12 cellular contexts compared by ENCODE assay signal in genomic region chr22:16567617-16568424, GRCh38. TPM values are rescaled to one million over a fixed set of nuclear protein-coding genes. Genes with fewer than 3 reads are reported as not detected.
DNase-seq lines count a peak whose midpoint lies in the region; ATAC-seq, FAIRE-seq and TF ChIP-seq lines count a peak whose summit lies in the region.
"Not testable (repeated sequence)": the region's sequence is repeated elsewhere in the genome, so short reads cannot be mapped to it uniquely, and the experiment has no call there.
"Had no signal": no experiment of that assay in that cellular context is flagged by ENCODE, and none has a peak within 500 bp of the region (broad histone marks: within the 10 kb centered on the region; RNA-seq: fewer than 3 reads in every experiment).

No MANE protein-coding gene starts in this region.

- not testable (repeated sequence) for H3K9me3 Mint-ChIP-seq in chondrocyte (ENCODE audit: low read depth)

- not testable (repeated sequence) for H3K27ac ChIP-seq in RWPE2 (ENCODE audit: poor library complexity, severe bottlenecking); kidney (ENCODE audit: low read depth in 2 of 2, low read length in 2 of 2); trophoblast cell (ENCODE audit: low read depth, low read length); upper lobe of right lung

- H3K79me2 ChIP-seq in trophoblast cell (ENCODE audit: control insufficient read depth, insufficient read depth, low read length, poor library complexity), result not testable (repeated sequence)

- DNase-seq in RWPE2 (ENCODE audit: low spot score) (peak; percentile 68), chondrocyte (ENCODE audit: low spot score) (peak; percentile 86), Right ventricle myocardium inferior (ENCODE audit: missing footprints) (peak; percentile 59), kidney (peak; percentile 73), trophoblast cell (peak; percentile 63 to 88), upper lobe of right lung (peak; percentile 46)

- H3K27ac Mint-ChIP-seq in chondrocyte (ENCODE audit: unreplicated experiment), result not testable (repeated sequence)

- H3K27me3 Mint-ChIP-seq in chondrocyte (ENCODE audit: low read depth), result not testable (repeated sequence)

- H4K8ac ChIP-seq in trophoblast cell (ENCODE audit: low read depth, low read length), result not testable (repeated sequence)

- intact Hi-C loops in Right ventricle myocardium inferior (cut with DNase I); kidney (cut with DNase I); upper lobe of right lung (cut with DNase I): not testable (repeated sequence)

- not testable (repeated sequence) for H3K14ac ChIP-seq in trophoblast cell (ENCODE audit: low read length)

- not testable (repeated sequence) for H2BK12ac ChIP-seq in trophoblast cell (ENCODE audit: low read length)

- not testable (repeated sequence) for H3K4me3 Mint-ChIP-seq in chondrocyte (ENCODE audit: unreplicated experiment)

- not testable (repeated sequence) for H3K27me3 ChIP-seq in RWPE2 (ENCODE audit: insufficient read depth, poor library complexity, severe bottlenecking); trophoblast cell (ENCODE audit: insufficient read depth, low read length); upper lobe of right lung

- H2BK5ac ChIP-seq in trophoblast cell (ENCODE audit: low read depth, low read length, poor library complexity), result not testable (repeated sequence)

- H2AK5ac ChIP-seq in trophoblast cell (ENCODE audit: low read length), result not testable (repeated sequence)

- not testable (repeated sequence) for H3K4me1 ChIP-seq in RWPE2 (ENCODE audit: insufficient read depth, poor library complexity, severe bottlenecking); kidney (ENCODE audit: control insufficient read depth in 1 of 2, insufficient read depth in 1 of 2, low read depth in 1 of 2, low read length in 2 of 2); trophoblast cell (ENCODE audit: control insufficient read depth in 1 of 2, insufficient read depth in 2 of 2, low read length in 2 of 2); upper lobe of right lung

- H2BK120ac ChIP-seq in trophoblast cell (ENCODE audit: insufficient read depth, low read length, poor library complexity), result not testable (repeated sequence)

- no CpG with 5 or more reads among the region's 13 CpGs for whole genome bisulfite sequencing in trophoblast cell (ENCODE audit: extremely low coverage, insufficient coverage, insufficient read length)

- H3K9me3 ChIP-seq in RWPE2 (ENCODE audit: severe bottlenecking); kidney (ENCODE audit: control insufficient read depth in 1 of 2, low read length in 2 of 2); upper lobe of right lung: not testable (repeated sequence)
- peaks cover 47% of the 10 kb centered on the region for H3K9me3 ChIP-seq in trophoblast cell (ENCODE audit: insufficient read depth, low read depth, low read length)

- not testable (repeated sequence) for H3K36me3 ChIP-seq in RWPE2 (ENCODE audit: low read depth); kidney (ENCODE audit: control insufficient read depth in 1 of 2, insufficient read depth in 2 of 2, low read length in 2 of 2); trophoblast cell (ENCODE audit: control insufficient read depth in 1 of 2, insufficient read depth in 2 of 2, low read length in 2 of 2); upper lobe of right lung

- not testable (repeated sequence) for H3K9ac ChIP-seq in kidney (ENCODE audit: low read length in 2 of 2); trophoblast cell (ENCODE audit: low read length)

- not testable (repeated sequence) for H3K4me3 ChIP-seq in RWPE2 (ENCODE audit: severe bottlenecking); kidney (ENCODE audit: low read length in 2 of 2); trophoblast cell (ENCODE audit: low read depth, low read length); upper lobe of right lung

- not testable (repeated sequence) for H3K4ac ChIP-seq in trophoblast cell (ENCODE audit: low read depth, low read length)

- H3K79me1 ChIP-seq in trophoblast cell (ENCODE audit: low read length), result not testable (repeated sequence)

- H3K4me1 Mint-ChIP-seq in chondrocyte (ENCODE audit: low read depth), result not testable (repeated sequence)

- ATAC-seq in RWPE2 (ENCODE audit: low read depth); Right ventricle myocardium inferior; upper lobe of right lung: not testable (repeated sequence)

- H4K91ac ChIP-seq in trophoblast cell (ENCODE audit: low read depth, low read length), result not testable (repeated sequence)

- not testable (repeated sequence) for H3K4me2 ChIP-seq in trophoblast cell (ENCODE audit: low read length)

- not testable (repeated sequence) for H4K12ac ChIP-seq in trophoblast cell (ENCODE audit: low read depth, low read length)

- H3K18ac ChIP-seq in trophoblast cell (ENCODE audit: low read length), result not testable (repeated sequence)

- not testable (repeated sequence) for H3K36me3 Mint-ChIP-seq in chondrocyte (ENCODE audit: low read depth)

- not testable (repeated sequence) for H3K23ac ChIP-seq in trophoblast cell (ENCODE audit: low read length)

- FAIRE-seq in kidney (lab: Jason Lieb, UNC), result not testable (repeated sequence)

- not testable (repeated sequence) for TF ChIP-seq CTCF in RWPE2 (IDR thresholded peaks at IDR 0.05; ENCODE audit: poor library complexity, severe bottlenecking); chondrocyte (IDR thresholded peaks at IDR 0.05); kidney (IDR thresholded peaks at IDR 0.05; ENCODE audit: borderline replicate concordance, extremely low read depth, insufficient read depth); upper lobe of right lung (IDR thresholded peaks at IDR 0.05)

- not testable (repeated sequence) for H2AFZ ChIP-seq in trophoblast cell (ENCODE audit: insufficient read depth, low read length, poor library complexity)

RNA-seq across cellular contexts. Expression of gene CCT8L2, which starts 24.8 kb away (rescaled TPM):
- total RNA-seq in chondrocyte (not detected in 3 replicates), Right ventricle myocardium inferior (not detected), kidney (not detected), upper lobe of right lung (not detected)
- polyA plus RNA-seq in kidney (ENCODE audit: insufficient read depth, low read depth, low replicate concordance), result not detected
- polyA plus RNA-seq in trophoblast cell (2013), result not detected in 2 replicates
- total RNA-seq: A172; A673; Caco-2; CD4-positive, CD25-positive, alpha-beta regulatory T cell; CD8-positive, alpha-beta T cell; HFFc6 had no signal
- polyA plus RNA-seq: CD4-positive, CD25-positive, alpha-beta regulatory T cell had no signal
